In the genomic region with DNA sequence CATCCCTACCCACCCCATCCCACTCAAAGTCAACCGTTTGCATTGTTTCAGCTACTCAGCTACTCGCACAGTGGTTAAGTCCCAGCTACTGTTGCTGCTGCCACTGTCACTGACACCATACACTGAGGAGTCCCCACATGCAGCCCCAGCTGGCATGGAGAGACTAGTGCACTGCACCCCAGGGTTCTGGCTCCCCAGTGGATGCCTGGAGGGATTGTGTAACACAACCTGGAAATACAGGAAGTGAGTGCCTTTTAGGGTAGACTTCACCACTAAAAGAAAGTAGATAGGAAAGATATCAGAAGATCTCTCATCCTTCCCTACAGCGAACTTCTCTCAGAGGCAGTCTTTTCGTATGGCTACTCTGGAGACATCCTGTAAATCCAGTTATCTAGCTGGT, we compare ENCODE assay signal across 25 cellular contexts.
"Had no signal": no experiment of that assay in that cellular context is flagged by ENCODE, and none has a peak within 500 bp of the region (broad histone marks: within the 10 kb centered on the region; RNA-seq: fewer than 3 reads in every experiment).

No MANE protein-coding gene starts in this region.

- H3K4me3 ChIP-seq: breast epithelium, colonic mucosa, dorsolateral prefrontal cortex, esophagus muscularis mucosa, ovary, prostate gland, spleen, thoracic aorta, upper lobe of right lung had no signal

- H3K9me3 ChIP-seq: colonic mucosa, prostate gland, thoracic aorta, upper lobe of right lung had no signal

- H3K27me3 ChIP-seq: breast epithelium, colonic mucosa, dorsolateral prefrontal cortex, esophagus muscularis mucosa, ovary, upper lobe of right lung had no signal

- DNase-seq: activated CD4-positive, alpha-beta memory T cell treated with anti-CD3 and anti-CD28 coated beads, Interleukin-2, amount 10 ng/mL, durations not matched to agents 7 days and 5 days; activated CD4-positive, alpha-beta T cell treated with anti-CD3 and anti-CD28 coated beads, Interleukin-2, amount 10 ng/mL, durations not matched to agents 24 days and 14 days; activated effector memory CD4-positive, alpha-beta T cell treated with Interleukin-2 at 50 U/mL for 16 hours; activated naive CD4-positive, alpha-beta T cell treated with anti-CD3 and anti-CD28 coated beads for 36 hours; activated naive CD8-positive, alpha-beta T cell treated with anti-CD3 and anti-CD28 coated beads, Interleukin-2, amount 10 ng/mL, durations not matched to agents 7 days and 5 days; activated T-cell treated with anti-CD3 and anti-CD28 coated beads, Interleukin-2, amount 50 U/mL, for 72 hours; amniotic stem cell; colonic mucosa; dorsolateral prefrontal cortex; effector memory CD8-positive, alpha-beta T cell; glutamatergic neuron; hypothalamus; left ventricle myocardium superior; mammary epithelial cell; midbrain; ovary; spleen; stimulated activated CD4-positive, alpha-beta T cell treated with anti-CD3 and anti-CD28 coated beads, Interleukin-4, amount 100 ng/mL, for 1 hour; stimulated activated naive CD4-positive, alpha-beta T cell; T1000; upper lobe of right lung had no signal

- H3K27ac ChIP-seq: breast epithelium, colonic mucosa, dorsolateral prefrontal cortex, esophagus muscularis mucosa, ovary, prostate gland, spleen, thoracic aorta, upper lobe of right lung had no signal

- ATAC-seq: activated T-cell treated with anti-CD3 and anti-CD28 coated beads, Interleukin-2, amount 50 U/mL, for 72 hours; effector memory CD8-positive, alpha-beta T cell; left ventricle myocardium superior; upper lobe of right lung had no signal

- H3K4me1 ChIP-seq: breast epithelium, colonic mucosa, esophagus muscularis mucosa, prostate gland, spleen, upper lobe of right lung had no signal

- H3K36me3 ChIP-seq: breast epithelium, colonic mucosa, esophagus muscularis mucosa, ovary, prostate gland, spleen, thoracic aorta, upper lobe of right lung had no signal
